ENCODE assay signal across 27 cellular contexts in the genomic region with DNA sequence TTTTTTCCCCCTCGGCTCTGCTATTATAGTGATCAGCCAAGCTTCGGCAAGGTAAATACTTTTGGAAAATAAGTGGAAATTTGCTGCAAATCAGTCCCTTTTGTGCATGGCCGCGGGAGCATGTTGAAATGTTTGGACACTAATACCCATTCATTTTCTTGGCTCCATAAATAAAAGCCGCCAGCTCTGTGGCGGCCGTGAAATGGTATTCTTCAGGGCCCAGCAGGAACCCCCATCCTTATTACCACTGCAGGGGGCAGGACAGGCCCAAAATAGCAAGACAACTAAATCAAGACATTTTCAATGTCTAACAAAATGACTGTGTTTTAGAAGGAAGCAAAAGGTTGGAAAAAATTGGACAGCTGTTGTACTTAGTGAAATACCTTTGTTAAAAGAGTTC.
"Had no signal": no experiment of that assay in that cellular context is flagged by ENCODE, and none has a peak within 500 bp of the region (broad histone marks: within the 10 kb centered on the region; RNA-seq: fewer than 3 reads in every experiment).

No MANE protein-coding gene starts in this region.

- H3K4me3 ChIP-seq: cardiac muscle cell, Peyer's patch, SJCRH30 had no signal

- H3K9me3 ChIP-seq: Peyer's patch, SJCRH30 had no signal

- H3K9me3 Mint-ChIP-seq: activated CD8-positive, alpha-beta T cell treated with anti-CD3 and anti-CD28 coated beads for 36 hours; activated naive CD4-positive, alpha-beta T cell treated with anti-CD3 and anti-CD28 coated beads, Interleukin-2, amount 10 ng/mL, durations not matched to agents 7 days and 5 days had no signal

- H3K27me3 Mint-ChIP-seq: activated CD8-positive, alpha-beta T cell treated with anti-CD3 and anti-CD28 coated beads for 36 hours; activated naive CD4-positive, alpha-beta T cell treated with anti-CD3 and anti-CD28 coated beads, Interleukin-2, amount 10 ng/mL, durations not matched to agents 7 days and 5 days; activated naive CD8-positive, alpha-beta T cell treated with anti-CD3 and anti-CD28 coated beads for 36 hours had no signal

- H3K36me3 ChIP-seq: brain microvascular endothelial cell, cardiac muscle cell, Peyer's patch, SJCRH30, WERI-Rb-1 had no signal

- H3K27me3 ChIP-seq: brain microvascular endothelial cell, cardiac muscle cell, Peyer's patch, SJCRH30 had no signal

- H3K9me2 ChIP-seq: SK-N-SH had no signal

- DNase-seq: activated CD4-positive, alpha-beta T cell treated with anti-CD3 and anti-CD28 coated beads for 4 hours; activated CD8-positive, alpha-beta memory T cell treated with anti-CD3 and anti-CD28 coated beads, Interleukin-2, amount 50 U/mL, for 4 hours; activated CD8-positive, alpha-beta T cell treated with anti-CD3 and anti-CD28 coated beads for 36 hours; activated gamma-delta T cell treated with Interleukin-2 at 50 U/mL for 16 hours; activated naive CD4-positive, alpha-beta T cell treated with anti-CD3 and anti-CD28 coated beads, Interleukin-2, amount 10 ng/mL, durations not matched to agents 7 days and 5 days; activated naive CD8-positive, alpha-beta T cell treated with anti-CD3 and anti-CD28 coated beads for 36 hours; activated T-cell treated with anti-CD3 and anti-CD28 coated beads, Interleukin-2, amount 50 U/mL, for 72 hours; brain microvascular endothelial cell; Karpas-422; MM.1S; NCI-H1105; NCI-H146; NCI-H187 treated with DMSO at 0.1 percent for 48 hours; NCI-H446 treated with DMSO at 0.1 percent for 48 hours; NCI-H524 treated with DMSO at 0.1 percent for 48 hours; NK-92 treated with Interleukin-12 subunit alpha and Interleukin-12 subunit beta, amount 100 ng/mL, for 24 hours; OCI-M1; Peyer's patch; Right ventricle myocardium superior; SJCRH30; SK-N-SH; T-helper 1 cell; WERI-Rb-1 had no signal

- H3K4me1 Mint-ChIP-seq: activated naive CD4-positive, alpha-beta T cell treated with anti-CD3 and anti-CD28 coated beads, Interleukin-2, amount 10 ng/mL, durations not matched to agents 7 days and 5 days; activated naive CD8-positive, alpha-beta T cell treated with anti-CD3 and anti-CD28 coated beads for 36 hours had no signal

- H3K4me1 ChIP-seq: Peyer's patch, SJCRH30 had no signal

- H3K36me3 Mint-ChIP-seq: activated naive CD4-positive, alpha-beta T cell treated with anti-CD3 and anti-CD28 coated beads, Interleukin-2, amount 10 ng/mL, durations not matched to agents 7 days and 5 days; activated naive CD8-positive, alpha-beta T cell treated with anti-CD3 and anti-CD28 coated beads for 36 hours had no signal

- H3K27ac ChIP-seq: brain microvascular endothelial cell, cardiac muscle cell, Peyer's patch, RWPE1, SJCRH30, WERI-Rb-1 had no signal

- H3K4me3 Mint-ChIP-seq: activated CD8-positive, alpha-beta T cell treated with anti-CD3 and anti-CD28 coated beads for 36 hours; activated naive CD4-positive, alpha-beta T cell treated with anti-CD3 and anti-CD28 coated beads, Interleukin-2, amount 10 ng/mL, durations not matched to agents 7 days and 5 days; activated naive CD8-positive, alpha-beta T cell treated with anti-CD3 and anti-CD28 coated beads for 36 hours; activated T-cell treated with anti-CD3 and anti-CD28 coated beads, Interleukin-2, amount 50 U/mL, for 72 hours had no signal

- ATAC-seq: activated CD4-positive, CD25-positive, alpha-beta regulatory T cell treated with anti-CD3 and anti-CD28 coated beads, Interleukin-2, amount 50 U/mL, for 24 hours; activated CD8-positive, alpha-beta T cell treated with anti-CD3 and anti-CD28 coated beads for 36 hours; activated T-cell treated with anti-CD3 and anti-CD28 coated beads, Interleukin-2, amount 50 U/mL, for 72 hours had no signal

- H3K9ac ChIP-seq: SK-N-SH had no signal

- H3K27ac Mint-ChIP-seq: activated CD8-positive, alpha-beta T cell treated with anti-CD3 and anti-CD28 coated beads for 36 hours; activated naive CD4-positive, alpha-beta T cell treated with anti-CD3 and anti-CD28 coated beads, Interleukin-2, amount 10 ng/mL, durations not matched to agents 7 days and 5 days; activated naive CD8-positive, alpha-beta T cell treated with anti-CD3 and anti-CD28 coated beads for 36 hours; activated T-cell treated with anti-CD3 and anti-CD28 coated beads, Interleukin-2, amount 50 U/mL, for 72 hours; activated T-helper 2 cell treated with anti-CD3 and anti-CD28 coated beads, Interferon-gamma antibody, Interleukin-2, Interleukin-4, amounts not matched to agents 10 μg/mL and 5 μg/mL and 100 μg/mL, durations not matched to agents 14 hours and 24 hours and 36 hours had no signal

- H3K4me2 ChIP-seq: SK-N-SH had no signal
